ENCODE assay signal across 8 cellular contexts in the genomic region with DNA sequence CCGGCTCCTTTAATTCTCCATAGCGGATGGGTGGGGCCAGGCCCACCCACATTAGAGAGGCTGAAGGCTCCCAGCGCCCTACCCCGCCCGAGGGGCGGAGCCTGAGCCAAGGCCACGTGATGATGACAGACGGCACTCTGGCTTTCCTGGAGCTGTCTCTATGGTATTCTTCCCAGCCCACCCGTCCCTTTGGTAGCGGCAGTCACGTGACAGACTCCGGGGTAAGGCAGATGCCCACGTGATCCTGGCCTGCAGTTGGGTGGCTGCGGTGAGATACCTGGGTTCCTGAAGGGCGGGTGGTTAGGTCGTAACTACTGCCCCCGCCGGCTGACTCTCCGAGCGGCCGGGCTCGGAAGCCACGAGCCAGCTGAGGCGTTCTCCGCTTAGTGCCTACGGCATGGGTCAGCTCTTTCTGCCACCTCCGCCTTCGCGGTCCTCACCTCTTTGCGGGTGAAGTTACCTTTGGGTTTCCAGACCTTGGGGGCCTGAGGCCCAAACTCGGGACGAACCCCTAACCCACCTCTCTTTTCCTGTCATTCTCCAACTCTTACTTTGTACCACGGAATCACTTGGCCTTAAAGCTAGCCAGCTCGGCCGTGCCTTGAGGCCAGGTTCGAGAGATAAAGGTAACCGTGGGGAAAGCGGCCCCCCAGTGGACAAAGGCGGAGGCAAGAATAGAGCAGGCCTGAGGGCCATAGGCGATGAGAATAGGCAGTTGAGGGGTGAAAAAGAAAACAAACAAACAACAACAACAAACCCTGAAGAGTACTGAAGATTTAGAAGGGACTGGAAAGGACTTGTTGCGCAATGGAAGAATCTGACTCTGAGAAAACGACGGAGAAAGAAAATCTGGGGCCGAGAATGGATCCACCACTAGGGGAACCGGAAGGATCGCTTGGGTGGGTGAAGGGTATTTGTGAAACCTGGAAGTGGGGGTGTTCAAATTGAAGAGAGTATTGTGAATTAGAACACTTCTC. TPM values are rescaled to one million over a fixed set of nuclear protein-coding genes. Genes with fewer than 3 reads are reported as not detected.
A peak's percentile ranks its signal among the peaks of the same experiment; 100 is the strongest.
DNase-seq lines count a peak whose midpoint lies in the region; ATAC-seq and TF ChIP-seq lines count a peak whose summit lies in the region.

A gene with protein sequence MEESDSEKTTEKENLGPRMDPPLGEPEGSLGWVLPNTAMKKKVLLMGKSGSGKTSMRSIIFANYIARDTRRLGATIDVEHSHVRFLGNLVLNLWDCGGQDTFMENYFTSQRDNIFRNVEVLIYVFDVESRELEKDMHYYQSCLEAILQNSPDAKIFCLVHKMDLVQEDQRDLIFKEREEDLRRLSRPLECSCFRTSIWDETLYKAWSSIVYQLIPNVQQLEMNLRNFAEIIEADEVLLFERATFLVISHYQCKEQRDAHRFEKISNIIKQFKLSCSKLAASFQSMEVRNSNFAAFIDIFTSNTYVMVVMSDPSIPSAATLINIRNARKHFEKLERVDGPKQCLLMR (plus strand): TSS at position 229 of the 977 bp plus-strand sequence. CDS start 579 bp downstream, at position 808.

- H3K36me3 ChIP-seq in ascending aorta: peaks cover 0 to 3% of the 10 kb centered on the region in 2 donors
- no peaks in the 10 kb centered on the region for H3K36me3 ChIP-seq in uterus

- H3K27me3 ChIP-seq in ascending aorta (no peaks in the 10 kb centered on the region), right cardiac atrium (ENCODE audit: control insufficient read depth, insufficient read depth) (no peaks in the 10 kb centered on the region), uterus (no peaks in the 10 kb centered on the region)

- H3K4me3 ChIP-seq in ascending aorta (peak within 1 kb of the TSS; percentile 59 to 81), right cardiac atrium (ENCODE audit: low read length) (peak within 1 kb of the TSS; percentile 59), uterus (peak within 1 kb of the TSS; percentile 43 to 71)

- TF ChIP-seq CTCF in ascending aorta (IDR thresholded peaks at IDR 0.05): peak; percentile 4 to 60 (median 49)
- peak; percentile 41 to 50 (median 46) for TF ChIP-seq CTCF in uterus (IDR thresholded peaks at IDR 0.05)

- DNase-seq in NCI-H1694 treated with DMSO at 0.1 percent for 48 hours (lab: John Stamatoyannopoulos, UW) (peak; percentile 91), T-helper 2 cell (peak; percentile 74 to 96 (median 85)), ascending aorta (ENCODE audit: low spot score in 2 of 2) (peak; percentile 93 to 96), right cardiac atrium (peak; percentile 93 to 97 (median 97)), pulmonary artery endothelial cell (ENCODE audit: low read depth, low spot score) (peak; percentile 84), uterus (peak; percentile 93 to 95)

- TF ChIP-seq POLR2A in GM15510 (IDR thresholded peaks at IDR 0.05; ENCODE audit: borderline replicate concordance, extremely low read depth, insufficient read length) (peak; percentile 66), uterus (IDR thresholded peaks at IDR 0.05) (peak; percentile 34 to 39)

- H3K4me1 ChIP-seq in ascending aorta (peaks cover 0 to 4% of the 10 kb centered on the region in 2 donors), right cardiac atrium (ENCODE audit: control insufficient read depth, insufficient read depth, low read length) (no peaks in the 10 kb centered on the region), uterus (no peaks in the 10 kb centered on the region)

- H3K9me3 ChIP-seq in ascending aorta (no peaks in the 10 kb centered on the region), right cardiac atrium (ENCODE audit: control insufficient read depth, low read length) (no peaks in the 10 kb centered on the region), uterus (no peaks in the 10 kb centered on the region)

- WGBS in right cardiac atrium: under 1% methylated on average over 46 of the region's 46 CpGs

- ATAC-seq in HG02885 (IDR thresholded peaks at IDR 0.05; ENCODE audit: poor library complexity, unreplicated experiment): peak; percentile 96
- ATAC-seq in right cardiac atrium: peak; percentile 100

- H3K27ac ChIP-seq in ascending aorta: peak within 1 kb of the TSS; percentile 73 to 85
- H3K27ac ChIP-seq in right cardiac atrium (ENCODE audit: low read length): peak within 1 kb of the TSS; percentile 93
- H3K27ac ChIP-seq in uterus: peak within 1 kb of the TSS; percentile 82 to 89

- intact Hi-C loops in ascending aorta (cut with DNase I) (loop anchor here (5.0 to 10.0 kb wide), 4 partner anchors 517 to 1877 kb away; a partner anchor contains a TSS), right cardiac atrium (cut with DNase I) (loop anchor here in 1 of 4 donors (10.0 kb wide), 1 partner anchor 527 kb away; no protein-coding TSS in a partner anchor), uterus (cut with DNase I; ENCODE audit: low total_unique reads) (no loop called here)

RNA-seq across cellular contexts. Expression of the gene that starts here (rescaled TPM):
- total RNA-seq in ascending aorta: 9.9 TPM
- total RNA-seq in right cardiac atrium: 10 to 100 TPM; 11.6 to 15.1 (median 13.6) TPM
- polyA plus RNA-seq in right cardiac atrium: 13.3 TPM
- total RNA-seq in pulmonary artery endothelial cell: 13.6 and 22.1 TPM in 2 replicates
- 10 to 100 TPM; 25.9 to 48.8 (median 42.2) TPM for total RNA-seq in uterus

Comparison
In these comparisons a context has a peak if more than half of its experiments do, and no peak if none do; other contexts are left out.
1. Peak in every context shown above with its lines: DNase-seq, ATAC-seq, H3K4me3 ChIP-seq and H3K27ac ChIP-seq.